In genomic region chrX:48800574-48801280, GRCh38 we compare ENCODE assay signal across 2 cellular contexts.
TF ChIP-seq lines count a peak whose summit lies in the region.

No MANE protein-coding gene starts in this region.

TF ChIP-seq in A549, 52 proteins besides CTCF, POLR2A, EP300 and RAD21:
- TF ChIP-seq GATA3 (IDR thresholded peaks at IDR 0.05; ENCODE audit: borderline replicate concordance) (no peak), PHF8 (IDR thresholded peaks at IDR 0.05; ENCODE audit: borderline replicate concordance, low read depth) (peak; percentile 27; the same call in 1 of the 2 replicates)

TF ChIP-seq in IMR-90, 13 proteins besides CTCF, POLR2A, EP300 and RAD21:
- TF ChIP-seq NFE2L2 (IDR thresholded peaks at IDR 0.05; ENCODE audit: low read depth, low read length) (no peak), CEBPB (IDR thresholded peaks at IDR 0.05; ENCODE audit: low read depth, low read length) (no peak), FOS (IDR thresholded peaks at IDR 0.05; ENCODE audit: low read depth, low read length) (no peak), MAFK (IDR thresholded peaks at IDR 0.05; ENCODE audit: low read depth, low read length) (no peak), SMC3 (IDR thresholded peaks at IDR 0.05; ENCODE audit: low read depth, low read length) (no peak), MXI1 (IDR thresholded peaks at IDR 0.05; ENCODE audit: borderline replicate concordance, low read depth, low read length) (no peak), CHD1 (IDR thresholded peaks at IDR 0.05; ENCODE audit: low read depth, low read length) (no peak), USF2 (IDR thresholded peaks at IDR 0.05; ENCODE audit: low read depth, low read length) (no peak), RFX5 (IDR thresholded peaks at IDR 0.05; ENCODE audit: low read depth, low read length) (no peak), MAZ (IDR thresholded peaks at IDR 0.05; ENCODE audit: borderline replicate concordance, low read depth, low read length) (no peak), RCOR1 (IDR thresholded peaks at IDR 0.05; ENCODE audit: insufficient replicate concordance, low read length) (no peak), ELK1 (IDR thresholded peaks at IDR 0.05; ENCODE audit: borderline replicate concordance, low read depth, low read length) (no peak), BHLHE40 (IDR thresholded peaks at IDR 0.05; ENCODE audit: low read depth, low read length) (no peak)
